10 cellular contexts compared by ENCODE assay signal in genomic region chr4:76570141-76570989, GRCh38.
DNase-seq lines count a peak whose midpoint lies in the region; ATAC-seq and TF ChIP-seq lines count a peak whose summit lies in the region.
"Had no signal": no experiment of that assay in that cellular context is flagged by ENCODE, and none has a peak within 500 bp of the region (broad histone marks: within the 10 kb centered on the region; RNA-seq: fewer than 3 reads in every experiment).

No MANE protein-coding gene starts in this region.

- dilution Hi-C loops in mammary epithelial cell (cut with HindIII; ENCODE audit: low sequenced_read_pairs), result no loop called here

- peak overlapping the region in 1 of 3 experiments; percentile 41 for H3K4me3 Mint-ChIP-seq in nephron

- H3K36me3 ChIP-seq in MG63, result no peaks in the 10 kb centered on the region
- no peaks in the 10 kb centered on the region for H3K36me3 ChIP-seq in mammary epithelial cell (ENCODE audit: insufficient read depth, low read length)
- H3K36me3 ChIP-seq: heart left ventricle had no signal

- BruUV-seq in mammary epithelial cell (replicated peaks; lab: Mats Ljungman, UMichigan), result no TSS peak

- peak overlapping the region in 2 of 3 experiments; percentile 23 to 39 for H3K27ac Mint-ChIP-seq in nephron

- no peaks in the 10 kb centered on the region for H3K79me2 ChIP-seq in mammary epithelial cell (ENCODE audit: insufficient read depth, low read length)

- H3K27me3 Mint-ChIP-seq in nephron (ENCODE audit: low read depth), result peaks cover 8% of the 10 kb centered on the region

- 87% methylated on average over 10 of the region's 10 CpGs for WGBS in mammary epithelial cell (ENCODE audit: low coverage, missing lambda C conversion rate)

- in situ Hi-C loops in mammary epithelial cell (cut with MboI; ENCODE audit: low sequenced_read_pairs in 2 of 2), result no loop called here

- TF ChIP-seq CTCF in C4-2B (conservative IDR thresholded peaks at IDR 0.05) (no peak), mammary epithelial cell (conservative IDR thresholded peaks at IDR 0.05 in 1 of 2, IDR thresholded peaks at IDR 0.05 in 1 of 2; ENCODE audit: extremely low read depth in 1 of 2, insufficient read depth in 1 of 2, low read depth in 1 of 2, low read length in 2 of 2) (no peak), nephron (IDR thresholded peaks at IDR 0.05; ENCODE audit: unreplicated experiment in 3 of 3) (no peak)

- no peaks in the 10 kb centered on the region for H4K20me1 ChIP-seq in mammary epithelial cell (ENCODE audit: insufficient read depth, low read length)

- intact Hi-C loops in mammary epithelial cell (cut with micrococcal nuclease), result no loop called here

- H3K9ac ChIP-seq in mammary epithelial cell (ENCODE audit: insufficient read depth, low read length), result no peak overlapping the region

- H3K9me3 ChIP-seq in MG63 (no peaks in the 10 kb centered on the region), mammary epithelial cell (replicated peaks; ENCODE audit: insufficient read depth, low read length) (no peaks in the 10 kb centered on the region)
- H3K9me3 ChIP-seq: heart left ventricle had no signal

- H3K36me3 Mint-ChIP-seq in nephron (ENCODE audit: low read depth), result no peaks in the 10 kb centered on the region

- no peak overlapping the region for H2AFZ ChIP-seq in mammary epithelial cell (ENCODE audit: low read depth, low read length)

- H3K9me3 Mint-ChIP-seq in nephron, result no peaks in the 10 kb centered on the region

- peaks cover 66% of the 10 kb centered on the region for H3K4me1 Mint-ChIP-seq in nephron

- H3K4me1 ChIP-seq in mammary epithelial cell (ENCODE audit: insufficient read depth, low read length), result no peaks in the 10 kb centered on the region

- H3K27me3 ChIP-seq in MG63 (no peaks in the 10 kb centered on the region), mammary epithelial cell (ENCODE audit: insufficient read depth, low read length) (no peaks in the 10 kb centered on the region)
- H3K27me3 ChIP-seq: heart left ventricle had no signal

- CTCF ChIA-PET in mammary epithelial cell (lab: Charles Lee; ENCODE audit: low non-redundant PET), result no interaction called here

- peak; percentile 38 for DNase-seq in MG63
- peak; percentile 52 for DNase-seq in mammary epithelial cell
- no peak for DNase-seq in activated naive CD4-positive, alpha-beta T cell treated with anti-CD3 and anti-CD28 coated beads, Interleukin-2, amount 50 U/mL, for 16 hours
- DNase-seq in NK-92 treated with Interleukin-12 subunit alpha and Interleukin-12 subunit beta, amount 100 ng/mL, for 24 hours (lab: John Stamatoyannopoulos, UW), result no peak
- DNase-seq: heart left ventricle, NCI-H187 had no signal

- no peak for ATAC-seq in GM21717 (IDR thresholded peaks at IDR 0.05; ENCODE audit: unreplicated experiment)
- no peak for ATAC-seq in HG03520 (IDR thresholded peaks at IDR 0.05; ENCODE audit: unreplicated experiment)

- peak overlapping the region; percentile 95 for H3K27ac ChIP-seq in C4-2B
- no peak overlapping the region for H3K27ac ChIP-seq in mammary epithelial cell (ENCODE audit: insufficient read depth, low read depth, low read length)
- H3K27ac ChIP-seq: heart left ventricle had no signal

- no peak overlapping the region for H3K4me2 ChIP-seq in mammary epithelial cell (ENCODE audit: insufficient read depth, low read depth, low read length)

- H3K4me3 ChIP-seq in MG63, result no peak overlapping the region
- no peak overlapping the region for H3K4me3 ChIP-seq in mammary epithelial cell (replicated peaks in 1 of 3; ENCODE audit: insufficient read depth in 1 of 3, low read depth in 2 of 3, low read length in 3 of 3)
- H3K4me3 ChIP-seq: heart left ventricle had no signal

Comparison
In these comparisons a context has a peak if more than half of its experiments do, and no peak if none do; other contexts are left out.
1. DNase-seq: peak in MG63 (single experiment) and mammary epithelial cell (single experiment); none in activated naive CD4-positive, alpha-beta T cell treated with anti-CD3 and anti-CD28 coated beads, Interleukin-2, amount 50 U/mL, for 16 hours (single experiment) and NK-92 treated with Interleukin-12 subunit alpha and Interleukin-12 subunit beta, amount 100 ng/mL, for 24 hours (single experiment).